31 cellular contexts compared by ENCODE assay signal in the genomic region with DNA sequence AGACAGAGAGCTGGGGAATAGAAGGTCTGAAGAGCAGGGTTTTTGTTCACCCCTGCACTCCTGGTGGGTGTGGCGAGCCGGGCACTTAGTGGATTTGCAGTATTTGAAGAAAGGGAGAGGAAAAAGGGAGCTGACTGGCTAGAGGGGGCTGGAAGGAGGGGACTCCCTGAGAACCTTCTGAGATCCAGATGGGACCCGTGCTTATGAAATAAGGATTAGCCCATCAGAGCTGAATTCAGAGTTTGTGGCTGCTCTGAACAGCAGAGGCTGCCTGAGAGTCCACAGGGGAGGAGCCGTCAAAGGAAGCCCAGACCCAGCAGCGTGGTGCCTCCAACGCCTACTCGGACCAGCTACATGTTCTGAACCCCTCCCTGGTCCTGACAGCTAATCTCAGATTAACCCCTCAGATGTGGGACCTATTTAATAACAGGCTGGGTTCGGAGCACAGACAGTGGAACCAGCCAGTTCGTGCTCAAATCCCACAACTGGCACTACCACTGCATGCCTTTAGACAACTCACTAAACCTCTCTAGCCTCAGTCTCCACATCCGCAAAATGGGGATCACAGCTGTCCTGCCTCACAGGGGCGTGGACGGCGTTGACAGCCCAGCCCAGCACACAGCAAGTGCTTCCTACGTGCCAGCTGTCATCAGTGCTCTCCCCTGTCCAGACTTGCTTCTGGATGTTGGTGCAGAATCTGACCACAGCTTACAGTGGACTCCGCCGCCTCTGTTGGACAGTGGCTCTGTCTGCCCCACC.
"Had no signal": no experiment of that assay in that cellular context is flagged by ENCODE, and none has a peak within 500 bp of the region (broad histone marks: within the 10 kb centered on the region; RNA-seq: fewer than 3 reads in every experiment).

No MANE protein-coding gene starts in this region.

- H3K4me3 Mint-ChIP-seq: activated CD4-positive, alpha-beta T cell treated with anti-CD3 and anti-CD28 coated beads, Interleukin-2, amount 10 ng/mL, durations not matched to agents 24 days and 14 days; activated naive CD8-positive, alpha-beta T cell treated with anti-CD3 and anti-CD28 coated beads for 36 hours; activated T-cell treated with anti-CD3 and anti-CD28 coated beads, Interleukin-2, amount 50 U/mL, for 4 hours had no signal

- H3K27ac ChIP-seq: adrenal gland, body of pancreas, SJCRH30, SK-N-MC had no signal

- H3K4me1 ChIP-seq: adrenal gland, body of pancreas, SJCRH30 had no signal

- H3K9me3 ChIP-seq: adrenal gland, body of pancreas, MG63, SJCRH30 had no signal

- H3K27me3 Mint-ChIP-seq: activated CD4-positive, alpha-beta T cell treated with anti-CD3 and anti-CD28 coated beads, Interleukin-2, amount 10 ng/mL, durations not matched to agents 24 days and 14 days; activated naive CD8-positive, alpha-beta T cell treated with anti-CD3 and anti-CD28 coated beads for 36 hours had no signal

- H3K4me3 ChIP-seq: adrenal gland, body of pancreas, MG63, SJCRH30, SK-N-MC had no signal

- H3K27me3 ChIP-seq: adrenal gland, body of pancreas, MG63, SJCRH30 had no signal

- FAIRE-seq: astrocyte, bronchial epithelial cell had no signal

- H3K36me3 ChIP-seq: adrenal gland, MG63, SJCRH30 had no signal

- H3K27ac Mint-ChIP-seq: activated CD4-positive, alpha-beta T cell treated with anti-CD3 and anti-CD28 coated beads, Interleukin-2, amount 10 ng/mL, durations not matched to agents 24 days and 14 days; activated naive CD8-positive, alpha-beta T cell treated with anti-CD3 and anti-CD28 coated beads for 36 hours had no signal

- ATAC-seq: activated T-cell treated with anti-CD3 and anti-CD28 coated beads, Interleukin-2, amount 50 U/mL, for 4 hours; body of pancreas; Panc1 had no signal

- DNase-seq: activated CD4-positive, alpha-beta T cell treated with anti-CD3 and anti-CD28 coated beads, Interleukin-2, amount 10 ng/mL, durations not matched to agents 24 days and 14 days; activated CD4-positive, alpha-beta T cell treated with anti-CD3 and anti-CD28 coated beads, Interleukin-2, amount 50 U/mL, for 48 hours; activated CD8-positive, alpha-beta memory T cell treated with anti-CD3 and anti-CD28 coated beads, Interleukin-2, amount 50 U/mL, for 4 hours; activated effector memory CD4-positive, alpha-beta T cell treated with anti-CD3 and anti-CD28 coated beads, Interleukin-2, amount 50 U/mL, for 16 hours; activated naive CD4-positive, alpha-beta T cell; activated naive CD4-positive, alpha-beta T cell treated with anti-CD3 and anti-CD28 coated beads, Interleukin-2, amount 50 U/mL, for 16 hours; activated naive CD8-positive, alpha-beta T cell treated with anti-CD3 and anti-CD28 coated beads for 36 hours; activated T-cell treated with anti-CD3 and anti-CD28 coated beads for 4 hours; activated T-cell treated with anti-CD3 and anti-CD28 coated beads, Interleukin-2, amount 50 U/mL, for 4 hours; adrenal gland; body of pancreas; caudate nucleus; cerebellar nuclear complex; Kasumi-1; KG1; MG63; NCI-H1048; NCI-H1436 treated with DMSO at 0.1 percent for 48 hours; NCI-H187; NCI-H2081; NCI-H2171 treated with DMSO at 0.1 percent for 48 hours; NCI-H2227 treated with DMSO at 0.1 percent for 48 hours; NCI-H446; NCI-H510A treated with DMSO at 0.1 percent for 48 hours; SHP77; SJCRH30; T1000 had no signal
